In genomic region chr1:168179411-168180147, GRCh38 we compare ENCODE assay signal across 8 cellular contexts. TPM values are rescaled to one million over a fixed set of nuclear protein-coding genes. Genes with fewer than 3 reads are reported as not detected.
DNase-seq lines count a peak whose midpoint lies in the region; ATAC-seq and TF ChIP-seq lines count a peak whose summit lies in the region.

No MANE protein-coding gene starts in this region.

- peaks cover 7 to 10% of the 10 kb centered on the region in 2 donors for H3K4me1 ChIP-seq in thyroid gland

- DNase-seq in NCI-H2107 treated with DMSO at 0.1 percent for 48 hours (lab: John Stamatoyannopoulos, UW; ENCODE audit: unreplicated experiment) (peak; percentile 51), NCI-H2107 (lab: John Stamatoyannopoulos, UW) (no peak), kidney epithelial cell (ENCODE audit: low read depth) (no peak), thyroid gland (no peak), islet precursor cell (no peak)

- H3K27me3 ChIP-seq in kidney epithelial cell (ENCODE audit: control insufficient read depth, insufficient read depth, low read length) (no peaks in the 10 kb centered on the region), thyroid gland (no peaks in the 10 kb centered on the region)

- intact Hi-C loops in thyroid gland (cut with DNase I) = no loop called here

- TF ChIP-seq CTCF in kidney epithelial cell (IDR thresholded peaks at IDR 0.05; ENCODE audit: insufficient read depth, low read length, poor library complexity, severe bottlenecking) (no peak), thyroid gland (IDR thresholded peaks at IDR 0.05) (no peak)

- H3K4me3 ChIP-seq in kidney epithelial cell (ENCODE audit: low read depth, low read length) = peak overlapping the region; percentile 69
- peak overlapping the region; percentile 46 to 87 (median 69) for H3K4me3 ChIP-seq in thyroid gland (replicated peaks in 1 of 3)

- 7% methylated on average over 20 of the region's 20 CpGs for WGBS in thyroid gland, 2 donors

- TF ChIP-seq POLR2A in thyroid gland (IDR thresholded peaks at IDR 0.05) = no peak

- H3K9me3 ChIP-seq in KOPT-K1 (ENCODE audit: insufficient read depth, low read length, poor library complexity, severe bottlenecking) (no peaks in the 10 kb centered on the region), thyroid gland (no peaks in the 10 kb centered on the region)

- H3K27ac ChIP-seq in KOPT-K1 (ENCODE audit: low read depth, low read length, poor library complexity, severe bottlenecking) (peak overlapping the region; percentile 88), angular gyrus (ENCODE audit: low read depth, low read length) (peak overlapping the region; percentile 86), thyroid gland (peak overlapping the region; percentile 77 to 91 (median 86))

- H3K36me3 ChIP-seq in KOPT-K1 (ENCODE audit: insufficient read depth, low read length) (peaks cover 10% of the 10 kb centered on the region), kidney epithelial cell (ENCODE audit: control insufficient read depth, insufficient read depth, low read length) (no peaks in the 10 kb centered on the region), thyroid gland (no peaks in the 10 kb centered on the region)

- no peak for ATAC-seq in GM18520 (IDR thresholded peaks at IDR 0.05; ENCODE audit: unreplicated experiment)

RNA-seq across cellular contexts. Expression of gene TIPRL, which starts 0.8 kb away (rescaled TPM):
- total RNA-seq in kidney epithelial cell (27.9 and 49.0 TPM in 2 replicates), thyroid gland (10 to 100 TPM; 19.3 to 25.7 (median 21.7) TPM)

RNA-seq across cellular contexts. Expression of gene GPR161, which starts 42.8 kb away (rescaled TPM):
- total RNA-seq in kidney epithelial cell = 16.4 and 24.6 TPM in 2 replicates
- total RNA-seq in thyroid gland = 1 to 10 TPM; 1.4 to 3.2 (median 2.3) TPM

RNA-seq across cellular contexts. Expression of gene SFT2D2, which starts 46.2 kb away (rescaled TPM):
- total RNA-seq in kidney epithelial cell (42.1 and 44.2 TPM in 2 replicates), thyroid gland (10 to 100 TPM; 41.2 to 72.3 (median 53.9) TPM)
